In genomic region chr15:51516291-51516690, GRCh38 we compare ENCODE assay signal across 18 cellular contexts.
"Had no signal": no experiment of that assay in that cellular context is flagged by ENCODE, and none has a peak within 500 bp of the region (broad histone marks: within the 10 kb centered on the region; RNA-seq: fewer than 3 reads in every experiment).

No MANE protein-coding gene starts in this region.

- H3K79me2 ChIP-seq: hepatocyte had no signal

- H3K27me3 ChIP-seq: dorsolateral prefrontal cortex, esophagus muscularis mucosa, foreskin keratinocyte, gastroesophageal sphincter, heart left ventricle, hepatocyte, left lung had no signal

- H3K27ac Mint-ChIP-seq: mesothelial cell of epicardium had no signal

- H3K27ac ChIP-seq: coronary artery, dorsolateral prefrontal cortex, esophagus muscularis mucosa, foreskin keratinocyte, gastroesophageal sphincter, heart left ventricle, hepatocyte, left lung, lower lobe of right lung had no signal

- DNase-seq: dermis blood vessel endothelial cell; dorsolateral prefrontal cortex; effector CD4-positive, alpha-beta T cell; effector memory CD4-positive, alpha-beta T cell; foreskin keratinocyte; heart left ventricle; hypothalamus; left cardiac atrium; left lung; left ventricle myocardium superior; lower lobe of right lung; mesenchymal stem cell; mucosa of descending colon had no signal

- H3K4me2 ChIP-seq: hepatocyte had no signal

- H3K9me3 ChIP-seq: esophagus muscularis mucosa, gastroesophageal sphincter, left lung, lower lobe of right lung, mucosa of descending colon had no signal

- ATAC-seq: foreskin keratinocyte, gastroesophageal sphincter, heart left ventricle, left cardiac atrium, left lung, left ventricle myocardium superior, lower lobe of right lung, mucosa of descending colon had no signal

- H3K4me3 Mint-ChIP-seq: mesothelial cell of epicardium had no signal

- H3K4me3 ChIP-seq: coronary artery, dorsolateral prefrontal cortex, esophagus muscularis mucosa, gastroesophageal sphincter, heart left ventricle, hepatocyte, left lung, lower lobe of right lung, mucosa of descending colon had no signal

- H2AFZ ChIP-seq: hepatocyte had no signal

- H3K4me1 ChIP-seq: esophagus muscularis mucosa, foreskin keratinocyte, gastroesophageal sphincter, heart left ventricle, left lung, lower lobe of right lung had no signal
